ENCODE assay signal across 8 cellular contexts in genomic region chr2:71226391-71226964, GRCh38. TPM values are rescaled to one million over a fixed set of nuclear protein-coding genes. Genes with fewer than 3 reads are reported as not detected.
DNase-seq lines count a peak whose midpoint lies in the region; ATAC-seq and TF ChIP-seq lines count a peak whose summit lies in the region.

No MANE protein-coding gene starts in this region.

- H3K36me3 ChIP-seq in body of pancreas (replicated peaks in 1 of 2; ENCODE audit: insufficient read depth in 1 of 2, low read depth in 2 of 2): no peaks in the 10 kb centered on the region

- peaks cover 0 to under 1% (median 0%) of the 10 kb centered on the region in 6 donors for H3K9me3 Mint-ChIP-seq in immature natural killer cell

- peak overlapping the region; percentile 53 to 95 for H3K4me3 ChIP-seq in body of pancreas

- DNase-seq in activated effector memory CD4-positive, alpha-beta T cell treated with anti-CD3 and anti-CD28 coated beads, Interleukin-2, amount 50 U/mL, for 16 hours: peak; percentile 73
- DNase-seq in activated effector memory CD4-positive, alpha-beta T cell treated with Interleukin-2 at 50 U/mL for 16 hours: no peak
- peak; percentile 93 for DNase-seq in RPMI8226
- peak; percentile 79 to 85 (median 82) for DNase-seq in body of pancreas
- no peak for DNase-seq in immature natural killer cell
- peak; percentile 18 for DNase-seq in stimulated activated CD4-positive, alpha-beta T cell treated with anti-CD3 and anti-CD28 coated beads, Interleukin-12 subunit alpha, Interleukin-12 subunit beta, amount 100 ng/mL, for 4 hours
- no peak for DNase-seq in GM19240 (ENCODE audit: insufficient read length, low spot score)

- peaks cover 8 to 12% (median 9%) of the 10 kb centered on the region in 3 donors for H3K27me3 Mint-ChIP-seq in immature natural killer cell (ENCODE audit: low read depth in 3 of 3)

- peak overlapping the region; percentile 89 to 99 (median 95) for H3K27ac ChIP-seq in body of pancreas

- ATAC-seq in HG03442 (IDR thresholded peaks at IDR 0.05; ENCODE audit: unreplicated experiment) (peak; percentile 4), body of pancreas (peak; percentile 39)

- TF ChIP-seq CTCF in body of pancreas (IDR thresholded peaks at IDR 0.05): no peak

- peak overlapping the region; percentile 87 to 95 (median 90) for H3K27ac Mint-ChIP-seq in immature natural killer cell

- no peaks in the 10 kb centered on the region for H3K27me3 ChIP-seq in body of pancreas

- peaks cover 0 to 5% (median 0%) of the 10 kb centered on the region in 3 donors for H3K36me3 Mint-ChIP-seq in immature natural killer cell

- no peak for TF ChIP-seq POLR2A in body of pancreas (IDR thresholded peaks at IDR 0.05)

- no peaks in the 10 kb centered on the region for H3K9me3 ChIP-seq in body of pancreas

- peaks cover 28% of the 10 kb centered on the region for H3K4me1 ChIP-seq in body of pancreas

- H3K4me3 Mint-ChIP-seq in immature natural killer cell: peak overlapping the region; percentile 96 to 98 (median 97)

- intact Hi-C loops in body of pancreas (cut with DNase I): no loop called here

- 1 to 3% methylated on average over 30 to 46 of the region's 46 CpGs for whole genome bisulfite sequencing in body of pancreas, 2 donors

- H3K4me1 Mint-ChIP-seq in immature natural killer cell: peaks cover 14 to 20% of the 10 kb centered on the region in 2 donors

RNA-seq across cellular contexts. Expression of gene PAIP2B, which starts 0.4 kb away (rescaled TPM):
- total RNA-seq in body of pancreas: 10 to 100 TPM; 18.5 to 32.9 TPM
- polyA plus RNA-seq in immature natural killer cell: 1 to 10 TPM; 1.3 to 2.5 (median 1.6) TPM

Comparison
In these comparisons a context has a peak if more than half of its experiments do, and no peak if none do; other contexts are left out.
1. DNase-seq: peak in activated effector memory CD4-positive, alpha-beta T cell treated with anti-CD3 and anti-CD28 coated beads, Interleukin-2, amount 50 U/mL, for 16 hours (single experiment), RPMI8226 (single experiment), body of pancreas (4 of 4) and stimulated activated CD4-positive, alpha-beta T cell treated with anti-CD3 and anti-CD28 coated beads, Interleukin-12 subunit alpha, Interleukin-12 subunit beta, amount 100 ng/mL, for 4 hours (single experiment); none in activated effector memory CD4-positive, alpha-beta T cell treated with Interleukin-2 at 50 U/mL for 16 hours (single experiment), immature natural killer cell (0 of 3) and GM19240 (single experiment).